8 cellular contexts compared by ENCODE assay signal in the genomic region with DNA sequence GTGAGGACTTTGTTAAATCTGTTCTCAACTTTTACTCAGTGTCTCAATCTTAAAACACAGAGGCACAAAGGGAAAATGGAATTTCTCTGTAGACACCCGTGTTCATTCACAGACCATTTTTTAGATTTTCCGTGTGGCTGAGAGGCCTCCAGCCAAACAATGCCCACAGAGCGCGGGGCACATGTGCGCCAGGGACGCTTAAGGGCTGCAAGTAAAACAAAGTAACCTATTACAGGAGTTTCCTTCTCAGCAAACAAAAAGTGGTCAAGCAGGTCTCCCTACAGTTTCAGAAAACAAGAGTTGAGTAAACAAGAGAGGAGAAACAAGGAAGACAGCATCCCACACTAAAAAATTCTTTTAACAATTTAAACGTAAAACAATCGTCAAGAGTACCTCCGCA.
DNase-seq lines count a peak whose midpoint lies in the region; ATAC-seq and TF ChIP-seq lines count a peak whose summit lies in the region.

No MANE protein-coding gene starts in this region.

- peaks cover 32% of the 10 kb centered on the region; the same call in 1 of the 2 replicates for H3K79me2 ChIP-seq in OCI-LY7 (ENCODE audit: insufficient read depth, low read depth, low read length)

- peak overlapping the region; percentile 77 for H3K4me3 Mint-ChIP-seq in dendritic cell treated with granulocyte-macrophage colony-stimulating factor and Interleukin-4, amounts not matched to agents 40 ng/mL and 50 ng/mL, for 4 days

- H3K27ac ChIP-seq in OCI-LY7 (ENCODE audit: low read depth, low read length, poor library complexity, severe bottlenecking) = no peak overlapping the region
- H3K27ac ChIP-seq in mucosa of rectum (ENCODE audit: low read depth in 2 of 2, low read length in 2 of 2) = peak overlapping the region; percentile 78 to 86

- peaks cover 10% of the 10 kb centered on the region for H3K36me3 Mint-ChIP-seq in dendritic cell treated with granulocyte-macrophage colony-stimulating factor and Interleukin-4, amounts not matched to agents 40 ng/mL and 50 ng/mL, for 4 days (ENCODE audit: low read depth)

- H3K4me3 ChIP-seq in OCI-LY7 (ENCODE audit: low read depth, low read length, poor library complexity, severe bottlenecking) (no peak overlapping the region), mucosa of rectum (ENCODE audit: low read length in 2 of 2) (peak overlapping the region; percentile 66 to 75)

- TSS peak; percentile 33 for BruUV-seq in OCI-LY7 (replicated peaks; lab: Mats Ljungman, UMichigan)

- H3K27ac Mint-ChIP-seq in dendritic cell treated with granulocyte-macrophage colony-stimulating factor and Interleukin-4, amounts not matched to agents 40 ng/mL and 50 ng/mL, for 4 days = peak overlapping the region; percentile 80

- TF ChIP-seq CTCF in GM13977 (IDR thresholded peaks at IDR 0.05; ENCODE audit: extremely low read depth, insufficient read depth, missing control alignments) = no peak
- TF ChIP-seq CTCF in OCI-LY7 (conservative IDR thresholded peaks at IDR 0.05; ENCODE audit: low read length) = no peak

- H3K27me3 Mint-ChIP-seq in dendritic cell treated with granulocyte-macrophage colony-stimulating factor and Interleukin-4, amounts not matched to agents 40 ng/mL and 50 ng/mL, for 4 days = peaks cover 3% of the 10 kb centered on the region

- H3K9me2 ChIP-seq in OCI-LY7 (ENCODE audit: insufficient read depth, low read length) = no peaks in the 10 kb centered on the region

- intact Hi-C loops in OCI-LY7 (cut with micrococcal nuclease; ENCODE audit: unreplicated experiment) = loop anchor here (5.0 kb wide), 1 partner anchor 280 kb away; no protein-coding TSS in a partner anchor
- intact Hi-C loops in dendritic cell treated with granulocyte-macrophage colony-stimulating factor and Interleukin-4, amounts not matched to agents 40 ng/mL and 50 ng/mL, for 4 days (cut with micrococcal nuclease) = loop anchor here (10.0 kb wide), 1 partner anchor 277 kb away; no protein-coding TSS in a partner anchor

- no peaks in the 10 kb centered on the region for H3K36me3 ChIP-seq in OCI-LY7 (ENCODE audit: insufficient read depth, low read length)
- no peaks in the 10 kb centered on the region for H3K36me3 ChIP-seq in mucosa of rectum (ENCODE audit: control insufficient read depth in 2 of 2, insufficient read depth in 2 of 2, low read length in 2 of 2)

- no peaks in the 10 kb centered on the region for H3K9me3 ChIP-seq in OCI-LY7 (ENCODE audit: low read length)
- H3K9me3 ChIP-seq in mucosa of rectum (ENCODE audit: control insufficient read depth in 2 of 2, low read length in 2 of 2) = no peaks in the 10 kb centered on the region

- H3K27me3 ChIP-seq in mucosa of rectum (ENCODE audit: control insufficient read depth in 2 of 2, insufficient read depth in 2 of 2, low read length in 2 of 2) = no peaks in the 10 kb centered on the region

- H4K20me1 ChIP-seq in OCI-LY7 (ENCODE audit: insufficient read depth, low read length) = peaks cover 30% of the 10 kb centered on the region

- in situ Hi-C loops in GM13977 (cut with MboI; ENCODE audit: low pct_unique_long_range_greater_than_20kb, low sequenced_read_pairs, unreplicated experiment) = no loop called here

- ATAC-seq in GM19452 (IDR thresholded peaks at IDR 0.05; ENCODE audit: unreplicated experiment) (no peak), HG03378 (IDR thresholded peaks at IDR 0.05; ENCODE audit: unreplicated experiment) (no peak)

- CTCF ChIA-PET in OCI-LY7 (lab: Charles Lee; ENCODE audit: unreplicated experiment) = no interaction called here

- POLR2A ChIA-PET in OCI-LY7 (lab: Charles Lee) = interaction anchor here (1.0 kb wide), 1 partner anchor 21 kb away, joined by 3 read pairs; no protein-coding TSS in a partner anchor

- H3K4me1 ChIP-seq in OCI-LY7 (ENCODE audit: insufficient read depth, low read length, poor library complexity, severe bottlenecking) (peaks cover 46% of the 10 kb centered on the region), mucosa of rectum (ENCODE audit: control insufficient read depth in 2 of 2, insufficient read depth in 2 of 2, low read length in 2 of 2) (peaks cover 27 to 30% of the 10 kb centered on the region in 2 donors)

- H3K9ac ChIP-seq in mucosa of rectum (ENCODE audit: low read depth in 1 of 2, low read length in 2 of 2) = peak overlapping the region; percentile 50 to 74

- DNase-seq in Ammon's horn (ENCODE audit: low spot score) (peak; percentile 45), GM13977 (ENCODE audit: low spot score) (peak; percentile 59), OCI-LY7 (ENCODE audit: low spot score) (no peak), dedifferentiated amniotic fluid mesenchymal stem cell (ENCODE audit: extremely low spot score) (no peak)

- peaks cover 27% of the 10 kb centered on the region for H3K4me1 Mint-ChIP-seq in dendritic cell treated with granulocyte-macrophage colony-stimulating factor and Interleukin-4, amounts not matched to agents 40 ng/mL and 50 ng/mL, for 4 days (ENCODE audit: low read depth)

- H3K9me3 Mint-ChIP-seq in dendritic cell treated with granulocyte-macrophage colony-stimulating factor and Interleukin-4, amounts not matched to agents 40 ng/mL and 50 ng/mL, for 4 days = no peaks in the 10 kb centered on the region

- peak overlapping the region; percentile 54 for H3K4me2 ChIP-seq in OCI-LY7 (ENCODE audit: low read length)

- H2AFZ ChIP-seq in OCI-LY7 (ENCODE audit: low read length) = no peak overlapping the region

Comparison
In these comparisons a context has a peak if more than half of its experiments do, and no peak if none do; other contexts are left out.
1. DNase-seq: peak in Ammon's horn (single experiment) and GM13977 (single experiment); none in OCI-LY7 (single experiment) and dedifferentiated amniotic fluid mesenchymal stem cell (single experiment).